In the genomic region with DNA sequence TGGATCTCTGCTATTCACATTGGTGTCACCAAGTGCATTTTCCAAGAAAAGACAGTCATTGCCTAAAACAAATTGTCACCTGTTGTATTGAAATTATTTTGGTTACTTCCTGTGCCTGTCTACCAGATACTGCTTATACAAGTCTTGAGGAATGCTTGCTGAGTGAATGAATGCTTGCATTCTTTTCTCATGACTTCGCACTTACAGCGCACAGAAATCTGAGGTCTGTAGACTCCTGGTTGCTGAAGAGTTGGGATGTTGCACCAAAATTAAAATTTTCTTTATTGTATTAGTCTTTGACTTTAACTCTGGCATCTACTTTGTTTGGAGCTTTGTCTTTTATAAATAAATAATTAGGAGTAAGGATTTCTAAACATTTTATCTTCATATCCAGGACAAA, we compare ENCODE assay signal across 1 cellular context.
TF ChIP-seq lines count a peak whose summit lies in the region.

No MANE protein-coding gene starts in this region.

TF ChIP-seq in HEK293, 187 proteins besides CTCF, POLR2A, EP300 and RAD21 (continued from another document):
- no peak for TF ChIP-seq ZNF747 (tag by site-specific recombination; IDR thresholded peaks at IDR 0.05)
- no peak for TF ChIP-seq ZNF214 (tag by site-specific recombination; IDR thresholded peaks at IDR 0.05; ENCODE audit: borderline replicate concordance)
- TF ChIP-seq ZNF292 (tag by site-specific recombination; IDR thresholded peaks at IDR 0.05; ENCODE audit: borderline replicate concordance, low read depth), result no peak
- TF ChIP-seq, protein P1, sequence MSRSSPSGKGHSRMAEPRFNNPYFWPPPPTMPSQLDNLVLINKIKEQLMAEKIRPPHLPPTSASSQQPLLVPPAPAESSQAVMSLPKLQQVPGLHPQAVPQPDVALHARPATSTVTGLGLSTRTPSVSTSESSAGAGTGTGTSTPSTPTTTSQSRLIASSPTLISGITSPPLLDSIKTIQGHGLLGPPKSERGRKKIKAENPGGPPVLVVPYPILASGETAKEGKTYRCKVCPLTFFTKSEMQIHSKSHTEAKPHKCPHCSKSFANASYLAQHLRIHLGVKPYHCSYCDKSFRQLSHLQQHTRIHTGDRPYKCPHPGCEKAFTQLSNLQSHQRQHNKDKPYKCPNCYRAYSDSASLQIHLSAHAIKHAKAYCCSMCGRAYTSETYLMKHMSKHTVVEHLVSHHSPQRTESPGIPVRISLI (tag by site-specific recombination; IDR thresholded peaks at IDR 0.05), result no peak
- no peak for TF ChIP-seq ZNF19 (tag by site-specific recombination; IDR thresholded peaks at IDR 0.05; ENCODE audit: low read depth)
